In genomic region chr10:32250489-32250888, GRCh38 we compare ENCODE assay signal across 8 cellular contexts.
A peak's percentile ranks its signal among the peaks of the same experiment; 100 is the strongest.
DNase-seq lines count a peak whose midpoint lies in the region; ATAC-seq, FAIRE-seq and TF ChIP-seq lines count a peak whose summit lies in the region.
"Not testable (repeated sequence)": the region's sequence is repeated elsewhere in the genome, so short reads cannot be mapped to it uniquely, and the experiment has no call there.

No MANE protein-coding gene starts in this region.

- intact Hi-C loops in activated T-helper 1 cell treated with anti-CD3 and anti-CD28 coated beads, Interleukin-12 subunit alpha, Interleukin-12 subunit beta, Interleukin-2, Interleukin-4 antibody, amounts not matched to agents 30 ng/mL and 10 ng/mL and 1 ng/mL, durations not matched to agents 14 hours and 24 hours and 36 hours (cut with micrococcal nuclease), result loop anchor here (1.0 to 5.0 kb wide), 2 partner anchors 82 to 197 kb away; partner anchors contain the start of gene CCDC7

- peaks cover 22% of the 10 kb centered on the region for H3K4me1 Mint-ChIP-seq in T-helper 17 cell
- H3K4me1 Mint-ChIP-seq in activated T-helper 1 cell treated with anti-CD3 and anti-CD28 coated beads, Interleukin-12 subunit alpha, Interleukin-12 subunit beta, Interleukin-2, Interleukin-4 antibody, amounts not matched to agents 30 ng/mL and 10 ng/mL and 1 ng/mL, durations not matched to agents 14 hours and 24 hours and 36 hours (ENCODE audit: low read depth), result peaks cover 30% of the 10 kb centered on the region
- not testable (repeated sequence) for H3K4me1 Mint-ChIP-seq in nephron progenitor cell

- TF ChIP-seq POLR2A in GM12891 (IDR thresholded peaks at IDR 0.05; ENCODE audit: low read depth, low read length), result not testable (repeated sequence)

- H3K36me3 Mint-ChIP-seq in T-helper 17 cell (ENCODE audit: low read depth); activated T-helper 1 cell treated with anti-CD3 and anti-CD28 coated beads, Interleukin-12 subunit alpha, Interleukin-12 subunit beta, Interleukin-2, Interleukin-4 antibody, amounts not matched to agents 30 ng/mL and 10 ng/mL and 1 ng/mL, durations not matched to agents 14 hours and 24 hours and 36 hours (ENCODE audit: low read depth); nephron progenitor cell (ENCODE audit: low read depth): not testable (repeated sequence)

- H3K27me3 Mint-ChIP-seq in T-helper 17 cell; activated T-helper 1 cell treated with anti-CD3 and anti-CD28 coated beads, Interleukin-12 subunit alpha, Interleukin-12 subunit beta, Interleukin-2, Interleukin-4 antibody, amounts not matched to agents 30 ng/mL and 10 ng/mL and 1 ng/mL, durations not matched to agents 14 hours and 24 hours and 36 hours (ENCODE audit: insufficient read depth); nephron progenitor cell (ENCODE audit: low read depth, poor library complexity): not testable (repeated sequence)

- peak; percentile 73 for FAIRE-seq in GM12891 (lab: Jason Lieb, UNC)

- DNase-seq in GM12891 (ENCODE audit: insufficient read length, low spot score); T-helper 17 cell; activated T-helper 1 cell treated with anti-CD3 and anti-CD28 coated beads, Interleukin-12 subunit alpha, Interleukin-12 subunit beta, Interleukin-2, Interleukin-4 antibody, amounts not matched to agents 30 ng/mL and 10 ng/mL and 1 ng/mL, durations not matched to agents 14 hours and 24 hours and 36 hours (ENCODE audit: low spot score); nephron progenitor cell: not testable (repeated sequence)

- not testable (repeated sequence) for H3K4me3 Mint-ChIP-seq in T-helper 17 cell; activated T-helper 1 cell treated with anti-CD3 and anti-CD28 coated beads, Interleukin-12 subunit alpha, Interleukin-12 subunit beta, Interleukin-2, Interleukin-4 antibody, amounts not matched to agents 30 ng/mL and 10 ng/mL and 1 ng/mL, durations not matched to agents 14 hours and 24 hours and 36 hours; nephron progenitor cell

- H3K9me3 Mint-ChIP-seq in activated T-helper 1 cell treated with anti-CD3 and anti-CD28 coated beads, Interleukin-12 subunit alpha, Interleukin-12 subunit beta, Interleukin-2, Interleukin-4 antibody, amounts not matched to agents 30 ng/mL and 10 ng/mL and 1 ng/mL, durations not matched to agents 14 hours and 24 hours and 36 hours; nephron progenitor cell: not testable (repeated sequence)

- ATAC-seq in GM19023 (IDR thresholded peaks at IDR 0.05; ENCODE audit: unreplicated experiment) (peak; percentile 86), GM21423 (IDR thresholded peaks at IDR 0.05; ENCODE audit: unreplicated experiment) (peak; percentile 91), HG02763 (IDR thresholded peaks at IDR 0.05; ENCODE audit: unreplicated experiment) (peak; percentile 84), HG03097 (IDR thresholded peaks at IDR 0.05; ENCODE audit: low FRiP score, unreplicated experiment) (peak; percentile 64), T-helper 17 cell (peak; percentile 75)

- peak overlapping the region; percentile 49 for H3K27ac Mint-ChIP-seq in T-helper 17 cell
- H3K27ac Mint-ChIP-seq in activated T-helper 1 cell treated with anti-CD3 and anti-CD28 coated beads, Interleukin-12 subunit alpha, Interleukin-12 subunit beta, Interleukin-2, Interleukin-4 antibody, amounts not matched to agents 30 ng/mL and 10 ng/mL and 1 ng/mL, durations not matched to agents 14 hours and 24 hours and 36 hours, result peak overlapping the region; percentile 82
- peak overlapping the region; percentile 71 for H3K27ac Mint-ChIP-seq in nephron progenitor cell

- TF ChIP-seq CTCF in nephron progenitor cell (IDR thresholded peaks at IDR 0.05), result not testable (repeated sequence)

- not testable (repeated sequence) for H3K9me3 ChIP-seq in T-helper 17 cell (ENCODE audit: control insufficient read depth, low read length, poor library complexity, severe bottlenecking)
